ENCODE assay signal across 8 cellular contexts in genomic region chr20:4999788-5000187, GRCh38. TPM values are rescaled to one million over a fixed set of nuclear protein-coding genes. Genes with fewer than 3 reads are reported as not detected.
DNase-seq lines count a peak whose midpoint lies in the region; ATAC-seq, FAIRE-seq and TF ChIP-seq lines count a peak whose summit lies in the region.

No MANE protein-coding gene starts in this region.

- no peak for TF ChIP-seq POLR2A in spleen (IDR thresholded peaks at IDR 0.05)

- no peak for FAIRE-seq in HTR-8/SVneo (lab: Jason Lieb, UNC)

- peak overlapping the region; percentile 73 for H3K4me3 ChIP-seq in epithelial cell of proximal tubule (ENCODE audit: low read depth, low read length)
- H3K4me3 ChIP-seq in spleen: peak overlapping the region; percentile 57 to 94 (median 76)

- ATAC-seq in GM21723 (IDR thresholded peaks at IDR 0.05; ENCODE audit: unreplicated experiment): no peak

- peak; percentile 29 for DNase-seq in NCI-H1436 (lab: John Stamatoyannopoulos, UW)
- no peak for DNase-seq in NCI-H1436 treated with DMSO at 0.1 percent for 48 hours (lab: John Stamatoyannopoulos, UW)
- peak; percentile 75 for DNase-seq in NCI-H748 treated with DMSO at 0.1 percent for 48 hours (lab: John Stamatoyannopoulos, UW)
- no peak for DNase-seq in epithelial cell of proximal tubule (ENCODE audit: low read depth)
- no peak for DNase-seq in spleen
- DNase-seq in epidermal melanocyte (ENCODE audit: insufficient read length, low spot score): no peak
- no peak for DNase-seq in HTR-8/SVneo (ENCODE audit: insufficient read length, low spot score)

- peaks cover 16 to 58% (median 42%) of the 10 kb centered on the region in 6 donors for H3K4me1 ChIP-seq in spleen

- no peaks in the 10 kb centered on the region for H3K36me3 ChIP-seq in spleen

- intact Hi-C loops in spleen (cut with DNase I; ENCODE audit: low total_unique reads): no loop called here

- H3K27ac ChIP-seq in spleen: peak overlapping the region in 5 of 8 donors; percentile 9 to 84 (median 75)

- TF ChIP-seq CTCF in epithelial cell of proximal tubule (conservative IDR thresholded peaks at IDR 0.05; ENCODE audit: low read depth, low read length) (no peak), spleen (IDR thresholded peaks at IDR 0.05 in 8 of 11, conservative IDR thresholded peaks at IDR 0.05 in 3 of 11) (no peak)

- no peaks in the 10 kb centered on the region for H3K27me3 ChIP-seq in spleen (replicated peaks in 1 of 7)

- no peaks in the 10 kb centered on the region for H3K9me3 ChIP-seq in spleen

- 58 to 82% (median 68%) methylated on average over 1 of the region's 1 CpG for WGBS in spleen, 5 donors

RNA-seq across cellular contexts. Expression of gene SLC23A2, which starts 1.5 kb away (rescaled TPM):
- total RNA-seq in epithelial cell of proximal tubule: 5.3 and 9.3 TPM in 2 replicates
- 10 to 100 TPM; 35.7 to 72.0 (median 50.0) TPM for total RNA-seq in spleen
- 10 to 100 TPM in 2 of 3 donors, 1 to 10 TPM in 1; 5.1 to 10.4 (median 10.4) TPM for polyA plus RNA-seq in spleen

Comparison
In these comparisons a context has a peak if more than half of its experiments do, and no peak if none do; other contexts are left out.
1. DNase-seq: peak in NCI-H1436 (single experiment) and NCI-H748 treated with DMSO at 0.1 percent for 48 hours (single experiment); none in NCI-H1436 treated with DMSO at 0.1 percent for 48 hours (single experiment), epithelial cell of proximal tubule (single experiment), spleen (single experiment), epidermal melanocyte (single experiment) and HTR-8/SVneo (single experiment).